In genomic region chr19:5147074-5147970, GRCh38 we compare ENCODE assay signal across 18 cellular contexts.
A peak's percentile ranks its signal among the peaks of the same experiment; 100 is the strongest.
DNase-seq lines count a peak whose midpoint lies in the region; ATAC-seq and TF ChIP-seq lines count a peak whose summit lies in the region.
"Had no signal": no experiment of that assay in that cellular context is flagged by ENCODE, and none has a peak within 500 bp of the region (broad histone marks: within the 10 kb centered on the region; RNA-seq: fewer than 3 reads in every experiment).

No MANE protein-coding gene starts in this region.

- 0 out of 2 replicates have a peak overlapping the region, but pooled peaks have one; percentile 18 for H3K4me3 ChIP-seq in GM23248
- H3K4me3 ChIP-seq in esophagus squamous epithelium: no peak overlapping the region
- H3K4me3 ChIP-seq in osteoblast (ENCODE audit: insufficient read depth, low read length): no peak overlapping the region
- no peak overlapping the region for H3K4me3 ChIP-seq in coronary artery
- H3K4me3 ChIP-seq: lung, pancreas had no signal

- WGBS in GM23248 (ENCODE audit: low coverage in 1 of 2, low lambda C conversion rate in 2 of 2, missing lambda C conversion rate in 2 of 2), 2 experiments: 60 to 64% methylated on average over 29 to 30 of the region's 30 CpGs
- WGBS in esophagus squamous epithelium, 2 donors: 94% methylated on average over 24 to 28 of the region's 30 CpGs

- in situ Hi-C loops in GM23248 (cut with MboI): no loop called here

- no peak overlapping the region for H3K27ac Mint-ChIP-seq in T-helper 17 cell
- H3K27ac Mint-ChIP-seq: activated CD4-positive, alpha-beta memory T cell treated with anti-CD3 and anti-CD28 coated beads, Interleukin-2, amount 10 ng/mL, durations not matched to agents 7 days and 5 days; activated T-helper 17 cell treated with anti-CD3 and anti-CD28 coated beads, Interleukin-2, amount 50 U/mL, for 72 hours had no signal

- H3K9ac ChIP-seq in GM23248: peak overlapping the region; percentile 77

- no peaks in the 10 kb centered on the region for H3K9me2 ChIP-seq in GM23248 (ENCODE audit: insufficient read depth)

- H3K27ac ChIP-seq in GM23248 (peak overlapping the region; percentile 89), esophagus squamous epithelium (peak overlapping the region in 3 of 4 donors; percentile 54 to 77 (median 65)), osteoblast (ENCODE audit: low read depth, low read length) (no peak overlapping the region), coronary artery (no peak overlapping the region)
- H3K27ac ChIP-seq: pancreas, VCaP had no signal

- ATAC-seq in T-helper 17 cell: no peak
- no peak for ATAC-seq in GM21367 (IDR thresholded peaks at IDR 0.05; ENCODE audit: unreplicated experiment)
- ATAC-seq: activated T-helper 17 cell treated with anti-CD3 and anti-CD28 coated beads, Interleukin-2, amount 50 U/mL, for 72 hours; pancreas; stimulated activated naive CD8-positive, alpha-beta T cell treated with anti-CD3 and anti-CD28 coated beads, Interleukin-15, amount 100 ng/mL, for 72 hours had no signal

- no peaks in the 10 kb centered on the region for H3K27me3 Mint-ChIP-seq in T-helper 17 cell
- H3K27me3 Mint-ChIP-seq: activated CD4-positive, alpha-beta memory T cell treated with anti-CD3 and anti-CD28 coated beads, Interleukin-2, amount 10 ng/mL, durations not matched to agents 7 days and 5 days; activated T-helper 17 cell treated with anti-CD3 and anti-CD28 coated beads, Interleukin-2, amount 50 U/mL, for 72 hours; stimulated activated naive CD8-positive, alpha-beta T cell treated with anti-CD3 and anti-CD28 coated beads, Interleukin-15, amount 100 ng/mL, for 72 hours had no signal

- intact Hi-C loops in esophagus squamous epithelium (cut with DNase I): no loop called here

- H3K4me1 ChIP-seq in GM23248 (ENCODE audit: insufficient read depth): peaks cover 22% of the 10 kb centered on the region
- peaks cover 0 to 23% (median 0%) of the 10 kb centered on the region in 3 donors for H3K4me1 ChIP-seq in esophagus squamous epithelium
- H3K4me1 ChIP-seq in osteoblast (ENCODE audit: insufficient read depth, low read length): no peaks in the 10 kb centered on the region
- H3K4me1 ChIP-seq: pancreas had no signal

- H3K27me3 ChIP-seq in GM23248 (replicated peaks; ENCODE audit: insufficient read depth) (no peaks in the 10 kb centered on the region), esophagus squamous epithelium (no peaks in the 10 kb centered on the region), osteoblast (ENCODE audit: insufficient read depth, low read length) (no peaks in the 10 kb centered on the region)
- H3K27me3 ChIP-seq: pancreas had no signal

- TF ChIP-seq CTCF in esophagus squamous epithelium (IDR thresholded peaks at IDR 0.05) (no peak), osteoblast (IDR thresholded peaks at IDR 0.05; ENCODE audit: extremely low read depth, low read depth, low read length) (no peak), coronary artery (IDR thresholded peaks at IDR 0.05) (no peak)

- H3K36me3 ChIP-seq in GM23248 (ENCODE audit: low read depth): peaks cover 7% of the 10 kb centered on the region; the same call in 1 of the 2 replicates
- H3K36me3 ChIP-seq in esophagus squamous epithelium: peaks cover 29 to 98% (median 37%) of the 10 kb centered on the region in 3 donors
- H3K36me3 ChIP-seq in osteoblast (ENCODE audit: insufficient read depth, low read length): no peaks in the 10 kb centered on the region

- H2AFZ ChIP-seq in GM23248 (peak overlapping the region; percentile 9), osteoblast (ENCODE audit: low read length) (no peak overlapping the region)

- TF ChIP-seq POLR2A in esophagus squamous epithelium (IDR thresholded peaks at IDR 0.05): no peak

- peaks cover 17% of the 10 kb centered on the region for H3F3A ChIP-seq in GM23248 (ENCODE audit: insufficient read depth)

- H3K4me3 Mint-ChIP-seq in T-helper 17 cell: no peak overlapping the region
- H3K4me3 Mint-ChIP-seq: activated CD4-positive, alpha-beta memory T cell treated with anti-CD3 and anti-CD28 coated beads, Interleukin-2, amount 10 ng/mL, durations not matched to agents 7 days and 5 days; activated T-helper 17 cell treated with anti-CD3 and anti-CD28 coated beads, Interleukin-2, amount 50 U/mL, for 72 hours; stimulated activated naive CD8-positive, alpha-beta T cell treated with anti-CD3 and anti-CD28 coated beads, Interleukin-15, amount 100 ng/mL, for 72 hours had no signal

- no peaks in the 10 kb centered on the region for H3K79me2 ChIP-seq in GM23248 (ENCODE audit: insufficient read depth)
- H3K79me2 ChIP-seq in osteoblast (ENCODE audit: insufficient read depth, low read length): no peaks in the 10 kb centered on the region

- H3K9me3 ChIP-seq in GM23248 (ENCODE audit: low read depth) (no peaks in the 10 kb centered on the region), T-helper 17 cell (ENCODE audit: control insufficient read depth, low read length, poor library complexity, severe bottlenecking) (no peaks in the 10 kb centered on the region), esophagus squamous epithelium (no peaks in the 10 kb centered on the region), osteoblast (ENCODE audit: low read depth, low read length) (no peaks in the 10 kb centered on the region)
- H3K9me3 ChIP-seq: pancreas had no signal

- H3K4me1 Mint-ChIP-seq in T-helper 17 cell: no peaks in the 10 kb centered on the region
- H3K4me1 Mint-ChIP-seq: activated CD4-positive, alpha-beta memory T cell treated with anti-CD3 and anti-CD28 coated beads, Interleukin-2, amount 10 ng/mL, durations not matched to agents 7 days and 5 days; activated T-helper 17 cell treated with anti-CD3 and anti-CD28 coated beads, Interleukin-2, amount 50 U/mL, for 72 hours had no signal

- no peaks in the 10 kb centered on the region for H4K20me1 ChIP-seq in GM23248 (ENCODE audit: insufficient read depth)
- H4K20me1 ChIP-seq in osteoblast (ENCODE audit: insufficient read depth, low read length): peaks cover 2% of the 10 kb centered on the region

- peaks cover 3% of the 10 kb centered on the region for H3K36me3 Mint-ChIP-seq in T-helper 17 cell (ENCODE audit: low read depth)

- no peak for DNase-seq in GM23248
- peak in 2 of 3 donors; percentile 4 to 8 for DNase-seq in T-helper 17 cell
- no peak for DNase-seq in esophagus squamous epithelium (lab: John Stamatoyannopoulos, UW)
- peak; percentile 88 for DNase-seq in osteoblast (ENCODE audit: insufficient read length, low spot score, missing footprints)
- no peak for DNase-seq in NCI-H2171 treated with DMSO at 0.1 percent for 48 hours (lab: John Stamatoyannopoulos, UW)
- DNase-seq in kidney tubule cell (ENCODE audit: low spot score): no peak
- DNase-seq in coronary artery (ENCODE audit: low spot score): no peak
- DNase-seq: activated CD4-positive, alpha-beta memory T cell treated with anti-CD3 and anti-CD28 coated beads, Interleukin-2, amount 10 ng/mL, durations not matched to agents 7 days and 5 days; effector CD4-positive, alpha-beta T cell; NCI-H1105 treated with DMSO at 0.1 percent for 48 hours; NCI-H526 treated with DMSO at 0.1 percent for 48 hours; stimulated activated CD4-positive, alpha-beta T cell treated with anti-CD3 and anti-CD28 coated beads, Interleukin-1b, Interleukin-23, amount 100 ng/mL, for 48 hours; stimulated activated naive CD8-positive, alpha-beta T cell treated with anti-CD3 and anti-CD28 coated beads, Interleukin-15, amount 100 ng/mL, for 72 hours had no signal

- peak overlapping the region; percentile 33 for H3K4me2 ChIP-seq in GM23248 (ENCODE audit: unreplicated experiment)
- H3K4me2 ChIP-seq in osteoblast (ENCODE audit: insufficient read depth, low read length): no peak overlapping the region

Comparison
In these comparisons a context has a peak if more than half of its experiments do, and no peak if none do; other contexts are left out.
1. DNase-seq: peak in T-helper 17 cell (2 of 3) and osteoblast (single experiment); none in GM23248 (single experiment), esophagus squamous epithelium (single experiment), NCI-H2171 treated with DMSO at 0.1 percent for 48 hours (single experiment), kidney tubule cell (single experiment) and coronary artery (single experiment).
2. H3K27ac ChIP-seq: peak in GM23248 (single experiment) and esophagus squamous epithelium (3 of 4); none in osteoblast (single experiment) and coronary artery (0 of 2).